In the genomic region with DNA sequence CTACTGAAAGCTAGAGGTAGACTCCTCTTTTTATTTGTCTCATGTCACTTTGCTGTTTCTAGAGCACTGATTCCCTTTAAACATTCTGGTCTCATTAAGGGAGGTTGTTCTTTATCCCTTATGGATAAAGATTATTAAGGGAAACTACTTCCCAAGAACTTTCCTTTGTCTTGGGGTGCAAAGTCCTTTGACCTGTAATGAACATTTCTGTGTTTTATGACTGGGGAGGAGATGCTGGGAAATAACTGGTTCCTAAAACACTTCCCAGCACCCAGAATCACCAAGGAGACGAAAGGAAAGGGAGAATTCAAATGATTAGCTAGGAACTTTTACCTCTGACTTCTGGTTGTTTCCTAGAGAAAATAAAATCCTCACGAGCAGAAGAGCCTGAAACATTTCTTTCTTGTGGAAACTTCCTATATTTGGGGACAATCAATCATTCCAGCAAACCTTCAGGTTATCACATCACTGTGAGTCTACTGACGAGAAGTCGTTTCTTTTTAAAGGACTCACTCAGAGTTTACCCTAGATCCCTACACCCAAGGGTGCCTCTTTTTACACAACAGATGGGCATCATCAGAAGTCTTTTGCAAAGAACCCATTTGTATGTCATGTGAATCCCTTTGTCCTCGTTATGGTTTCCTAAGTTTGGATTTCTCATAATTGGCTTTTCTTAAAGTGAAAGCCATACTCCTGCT, we compare ENCODE assay signal across 17 cellular contexts.
DNase-seq lines count a peak whose midpoint lies in the region; ATAC-seq and TF ChIP-seq lines count a peak whose summit lies in the region.
"Had no signal": no experiment of that assay in that cellular context is flagged by ENCODE, and none has a peak within 500 bp of the region (broad histone marks: within the 10 kb centered on the region; RNA-seq: fewer than 3 reads in every experiment).

No MANE protein-coding gene starts in this region.

- peak overlapping the region; percentile 95 for H3K27ac Mint-ChIP-seq in dendritic cell treated with granulocyte-macrophage colony-stimulating factor and Interleukin-4, amounts not matched to agents 40 ng/mL and 50 ng/mL, for 4 days
- H3K27ac Mint-ChIP-seq: B cell, memory B cell, WTC11 had no signal

- H2BK5ac ChIP-seq in mesenchymal stem cell (ENCODE audit: low read depth, low read length, poor library complexity, severe bottlenecking) = no peak overlapping the region

- H3K14ac ChIP-seq in mesenchymal stem cell (ENCODE audit: low read length in 2 of 2) = no peak overlapping the region

- no peak overlapping the region for H3K4ac ChIP-seq in mesenchymal stem cell (ENCODE audit: low read depth in 1 of 2, low read length in 2 of 2)

- 66% methylated on average over 5 of the region's 5 CpGs for WGBS in mesenchymal stem cell
- whole genome bisulfite sequencing in GM23248 (ENCODE audit: low coverage in 1 of 2, low lambda C conversion rate in 2 of 2, missing lambda C conversion rate in 2 of 2), 2 experiments = 74 to 76% methylated on average over 5 of the region's 5 CpGs

- no peaks in the 10 kb centered on the region for H4K20me1 ChIP-seq in GM23248 (ENCODE audit: insufficient read depth)

- in situ Hi-C loops in GM23248 (cut with MboI) = no loop called here

- H2BK15ac ChIP-seq in mesenchymal stem cell (ENCODE audit: low read depth, poor library complexity, severe bottlenecking) = no peak overlapping the region

- H2AK5ac ChIP-seq in mesenchymal stem cell (ENCODE audit: low read length, severe bottlenecking) = no peak overlapping the region

- no peak overlapping the region for H3K23ac ChIP-seq in mesenchymal stem cell (ENCODE audit: low read length in 2 of 2)

- no peak for ATAC-seq in SK-N-SH treated with all-trans-retinoic acid at 6 μM for 48 hours
- no peak for ATAC-seq in GM21529 (IDR thresholded peaks at IDR 0.05; ENCODE audit: unreplicated experiment)
- ATAC-seq: WTC11 had no signal

- no peak overlapping the region for H2BK120ac ChIP-seq in mesenchymal stem cell (ENCODE audit: low read depth, low read length)

- peaks cover 38% of the 10 kb centered on the region for H3F3A ChIP-seq in GM23248 (ENCODE audit: insufficient read depth)

- no peaks in the 10 kb centered on the region for H3K79me2 ChIP-seq in GM23248 (ENCODE audit: insufficient read depth)

- H2AFZ ChIP-seq in mesenchymal stem cell (ENCODE audit: low read depth, low read length) (no peak overlapping the region), GM23248 (no peak overlapping the region)

- H3K18ac ChIP-seq in mesenchymal stem cell (ENCODE audit: low read depth in 1 of 2, low read length in 2 of 2) = peak overlapping the region in 1 of 2 experiments; percentile 40

- no peak overlapping the region for H2BK12ac ChIP-seq in mesenchymal stem cell (ENCODE audit: low read length in 2 of 2)

- H3K36me3 ChIP-seq in mesenchymal stem cell (ENCODE audit: control insufficient read depth in 1 of 2, insufficient read depth in 2 of 2, low read depth in 1 of 2, low read length in 2 of 2) (peaks cover 0 to 3% of the 10 kb centered on the region in 2 experiments), GM23248 (ENCODE audit: low read depth) (no peaks in the 10 kb centered on the region)

- peaks cover 92% of the 10 kb centered on the region for H3K4me1 Mint-ChIP-seq in dendritic cell treated with granulocyte-macrophage colony-stimulating factor and Interleukin-4, amounts not matched to agents 40 ng/mL and 50 ng/mL, for 4 days (ENCODE audit: low read depth)
- H3K4me1 Mint-ChIP-seq: B cell, memory B cell had no signal

- H3K27me3 ChIP-seq in mesenchymal stem cell (ENCODE audit: control insufficient read depth in 1 of 2, insufficient read depth in 1 of 2, low read length in 2 of 2) (no peaks in the 10 kb centered on the region), GM23248 (replicated peaks; ENCODE audit: insufficient read depth) (no peaks in the 10 kb centered on the region)

- H3K9me3 ChIP-seq in mesenchymal stem cell (ENCODE audit: control insufficient read depth, low read length) = no peaks in the 10 kb centered on the region
- no peaks in the 10 kb centered on the region for H3K9me3 ChIP-seq in GM23248 (ENCODE audit: low read depth)

- H3K4me2 ChIP-seq in mesenchymal stem cell (ENCODE audit: low read length, poor library complexity, severe bottlenecking) = no peak overlapping the region
- no peak overlapping the region for H3K4me2 ChIP-seq in GM23248 (ENCODE audit: unreplicated experiment)

- H3K9me3 Mint-ChIP-seq in dendritic cell treated with granulocyte-macrophage colony-stimulating factor and Interleukin-4, amounts not matched to agents 40 ng/mL and 50 ng/mL, for 4 days = no peaks in the 10 kb centered on the region
- H3K9me3 Mint-ChIP-seq: memory B cell, WTC11 had no signal

- H3K4me3 ChIP-seq in mesenchymal stem cell (ENCODE audit: insufficient read depth in 1 of 2, low read depth in 1 of 2, low read length in 2 of 2) (no peak overlapping the region), GM23248 (no peak overlapping the region)
- H3K4me3 ChIP-seq: GM12878 had no signal

- DNase-seq in NCI-H69 (lab: John Stamatoyannopoulos, UW) (peak; percentile 64), mesenchymal stem cell (peak; percentile 26), superior temporal gyrus (ENCODE audit: extremely low spot score) (peak; percentile 53), NCI-H748 treated with DMSO at 0.1 percent for 48 hours (lab: John Stamatoyannopoulos, UW) (no peak), GM23248 (no peak)
- DNase-seq: EL, NCI-H1092 treated with DMSO at 0.1 percent for 48 hours, NCI-H2227 treated with DMSO at 0.1 percent for 48 hours, PC-3 had no signal

- no peak overlapping the region for H4K8ac ChIP-seq in mesenchymal stem cell (ENCODE audit: low read length)

- H3K9ac ChIP-seq in mesenchymal stem cell (ENCODE audit: low read length) (peak overlapping the region; percentile 13), GM23248 (no peak overlapping the region)

- H3K27ac ChIP-seq in mesenchymal stem cell (ENCODE audit: low read length, poor library complexity, severe bottlenecking) (no peak overlapping the region), GM23248 (no peak overlapping the region)
- H3K27ac ChIP-seq: epithelial cell of prostate had no signal

- no peak overlapping the region for H4K91ac ChIP-seq in mesenchymal stem cell (ENCODE audit: low read length)

- H3K27me3 Mint-ChIP-seq in dendritic cell treated with granulocyte-macrophage colony-stimulating factor and Interleukin-4, amounts not matched to agents 40 ng/mL and 50 ng/mL, for 4 days = peaks cover 6% of the 10 kb centered on the region

- intact Hi-C loops in dendritic cell treated with granulocyte-macrophage colony-stimulating factor and Interleukin-4, amounts not matched to agents 40 ng/mL and 50 ng/mL, for 4 days (cut with micrococcal nuclease) = loop anchor here (5.0 kb wide), 1 partner anchor 65 kb away; the partner anchor contains the start of gene ACTN1

- H3K4me1 ChIP-seq in mesenchymal stem cell (ENCODE audit: control insufficient read depth, insufficient read depth, low read depth, low read length) = peaks cover 36% of the 10 kb centered on the region
- peaks cover 62% of the 10 kb centered on the region for H3K4me1 ChIP-seq in GM23248 (ENCODE audit: insufficient read depth)

- no peaks in the 10 kb centered on the region for H3K36me3 Mint-ChIP-seq in dendritic cell treated with granulocyte-macrophage colony-stimulating factor and Interleukin-4, amounts not matched to agents 40 ng/mL and 50 ng/mL, for 4 days (ENCODE audit: low read depth)
- H3K36me3 Mint-ChIP-seq: memory B cell, WTC11 had no signal

- H3K9me2 ChIP-seq in GM23248 (ENCODE audit: insufficient read depth) = no peaks in the 10 kb centered on the region

- peak overlapping the region; percentile 44 for H3K4me3 Mint-ChIP-seq in dendritic cell treated with granulocyte-macrophage colony-stimulating factor and Interleukin-4, amounts not matched to agents 40 ng/mL and 50 ng/mL, for 4 days
- H3K4me3 Mint-ChIP-seq: B cell, memory B cell, WTC11 had no signal

- H3K79me1 ChIP-seq in mesenchymal stem cell (replicated peaks; ENCODE audit: low read length, poor library complexity, severe bottlenecking) = peaks cover 2% of the 10 kb centered on the region

TF ChIP-seq in SK-N-SH treated with all-trans-retinoic acid at 6 μM for 48 hours, 23 proteins besides CTCF, POLR2A, EP300 and RAD21:
- TF ChIP-seq ZNF70 (CRISPR knock-in tag; IDR thresholded peaks at IDR 0.05) = no peak
- TF ChIP-seq, protein P1, sequence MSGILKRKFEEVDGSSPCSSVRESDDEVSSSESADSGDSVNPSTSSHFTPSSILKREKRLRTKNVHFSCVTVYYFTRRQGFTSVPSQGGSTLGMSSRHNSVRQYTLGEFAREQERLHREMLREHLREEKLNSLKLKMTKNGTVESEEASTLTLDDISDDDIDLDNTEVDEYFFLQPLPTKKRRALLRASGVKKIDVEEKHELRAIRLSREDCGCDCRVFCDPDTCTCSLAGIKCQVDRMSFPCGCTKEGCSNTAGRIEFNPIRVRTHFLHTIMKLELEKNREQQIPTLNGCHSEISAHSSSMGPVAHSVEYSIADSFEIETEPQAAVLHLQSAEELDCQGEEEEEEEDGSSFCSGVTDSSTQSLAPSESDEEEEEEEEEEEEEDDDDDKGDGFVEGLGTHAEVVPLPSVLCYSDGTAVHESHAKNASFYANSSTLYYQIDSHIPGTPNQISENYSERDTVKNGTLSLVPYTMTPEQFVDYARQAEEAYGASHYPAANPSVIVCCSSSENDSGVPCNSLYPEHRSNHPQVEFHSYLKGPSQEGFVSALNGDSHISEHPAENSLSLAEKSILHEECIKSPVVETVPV (CRISPR knock-in tag; IDR thresholded peaks at IDR 0.05) = no peak

Comparison
In these comparisons a context has a peak if more than half of its experiments do, and no peak if none do; other contexts are left out.
1. DNase-seq: peak in NCI-H69 (single experiment), mesenchymal stem cell (single experiment) and superior temporal gyrus (single experiment); none in NCI-H748 treated with DMSO at 0.1 percent for 48 hours (single experiment) and GM23248 (single experiment).